In the genomic region with DNA sequence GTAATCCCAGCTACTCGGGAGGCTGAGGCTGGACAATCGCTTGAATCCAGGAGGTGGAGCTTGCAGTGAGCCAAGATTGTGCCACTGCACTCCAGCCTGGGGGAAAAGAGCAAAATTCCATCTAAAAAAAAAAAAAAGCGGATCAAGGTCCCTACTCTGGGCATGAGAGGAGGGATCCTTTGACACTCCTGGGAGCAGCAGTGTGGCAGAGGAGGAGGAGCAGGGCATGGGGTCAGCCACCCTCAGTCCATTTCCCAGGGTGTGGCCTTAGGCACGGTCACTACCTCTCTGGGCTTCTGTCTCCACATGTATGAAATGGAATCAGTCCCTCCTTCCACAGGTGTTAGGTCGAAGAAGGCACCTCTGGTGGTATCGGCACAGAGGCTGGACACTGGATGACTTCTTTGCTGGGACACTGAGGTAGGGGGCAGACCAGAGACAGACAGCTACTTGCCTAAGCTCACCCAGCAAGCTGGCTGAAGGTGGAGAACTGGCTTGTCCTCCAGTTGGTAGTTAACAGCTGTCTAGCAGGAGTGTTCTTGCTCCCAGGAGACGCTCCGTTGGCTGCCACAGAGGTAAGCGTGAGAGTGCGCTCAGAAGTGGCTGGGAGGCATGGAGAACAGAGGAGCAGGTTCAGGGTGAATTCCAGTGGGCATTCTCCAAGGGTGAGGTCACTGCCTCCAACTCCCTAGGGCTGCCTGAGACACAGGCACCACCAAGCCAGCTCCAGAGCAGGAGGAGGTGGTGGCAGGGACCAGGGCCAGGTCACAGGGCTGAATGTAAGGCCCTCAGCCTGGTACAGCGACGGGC, we compare ENCODE assay signal across 1 cellular context.
TF ChIP-seq lines count a peak whose summit lies in the region.

No MANE protein-coding gene starts in this region.

TF ChIP-seq in HepG2, 621 proteins besides CTCF, POLR2A, EP300 and RAD21 (continued from another document and continues in another):
- TF ChIP-seq, protein P1, sequence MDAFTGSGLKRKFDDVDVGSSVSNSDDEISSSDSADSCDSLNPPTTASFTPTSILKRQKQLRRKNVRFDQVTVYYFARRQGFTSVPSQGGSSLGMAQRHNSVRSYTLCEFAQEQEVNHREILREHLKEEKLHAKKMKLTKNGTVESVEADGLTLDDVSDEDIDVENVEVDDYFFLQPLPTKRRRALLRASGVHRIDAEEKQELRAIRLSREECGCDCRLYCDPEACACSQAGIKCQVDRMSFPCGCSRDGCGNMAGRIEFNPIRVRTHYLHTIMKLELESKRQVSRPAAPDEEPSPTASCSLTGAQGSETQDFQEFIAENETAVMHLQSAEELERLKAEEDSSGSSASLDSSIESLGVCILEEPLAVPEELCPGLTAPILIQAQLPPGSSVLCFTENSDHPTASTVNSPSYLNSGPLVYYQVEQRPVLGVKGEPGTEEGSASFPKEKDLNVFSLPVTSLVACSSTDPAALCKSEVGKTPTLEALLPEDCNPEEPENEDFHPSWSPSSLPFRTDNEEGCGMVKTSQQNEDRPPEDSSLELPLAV (CRISPR knock-in tag; conservative IDR thresholded peaks at IDR 0.05; ENCODE audit: low read depth), result no peak
- TF ChIP-seq ZSCAN9 (CRISPR knock-in tag; IDR thresholded peaks at IDR 0.05; ENCODE audit: borderline replicate concordance) (no peak), ZNF614 (CRISPR knock-in tag; IDR thresholded peaks at IDR 0.05; ENCODE audit: borderline replicate concordance) (no peak), ZNF7 (CRISPR knock-in tag; IDR thresholded peaks at IDR 0.05) (no peak), ZNF430 (CRISPR knock-in tag; IDR thresholded peaks at IDR 0.05) (no peak), CBFB (CRISPR knock-in tag; IDR thresholded peaks at IDR 0.05) (no peak), SOX6 (IDR thresholded peaks at IDR 0.05) (no peak), SOX6 (CRISPR knock-in tag; IDR thresholded peaks at IDR 0.05) (0 out of 2 replicates have a peak, but pooled peaks have one; percentile 23), ZNF616 (CRISPR knock-in tag; IDR thresholded peaks at IDR 0.05; ENCODE audit: low read depth) (no peak), ZIK1 (CRISPR knock-in tag; IDR thresholded peaks at IDR 0.05; ENCODE audit: borderline replicate concordance, low read depth) (no peak), TBL1XR1 (IDR thresholded peaks at IDR 0.05; ENCODE audit: borderline replicate concordance, low read length, partially characterized antibody) (no peak), SAP130 (CRISPR knock-in tag; IDR thresholded peaks at IDR 0.05; ENCODE audit: low read depth) (peak; percentile 25; the same call in 1 of the 2 replicates), ZNF333 (CRISPR knock-in tag; IDR thresholded peaks at IDR 0.05; ENCODE audit: borderline replicate concordance) (no peak), ZFYVE20 (CRISPR knock-in tag; IDR thresholded peaks at IDR 0.05; ENCODE audit: borderline replicate concordance, low read depth) (no peak), XRCC5 (optimal IDR thresholded peaks at IDR 0.05; ENCODE audit: low read length) (no peak), GABPA (IDR thresholded peaks at IDR 0.05; ENCODE audit: low read depth, low read length) (no peak), GABPA (CRISPR knock-in tag; IDR thresholded peaks at IDR 0.05; ENCODE audit: low read depth) (no peak), PCBP2 (optimal IDR thresholded peaks at IDR 0.05; ENCODE audit: low read depth, low read length, poor library complexity, severe bottlenecking) (no peak), SATB2 (CRISPR knock-in tag; IDR thresholded peaks at IDR 0.05) (no peak), ZZZ3 (CRISPR knock-in tag; IDR thresholded peaks at IDR 0.05; ENCODE audit: borderline replicate concordance) (no peak), ZNF292 (CRISPR knock-in tag; IDR thresholded peaks at IDR 0.05; ENCODE audit: borderline replicate concordance, low read depth) (no peak), ZNF607 (CRISPR knock-in tag; IDR thresholded peaks at IDR 0.05; ENCODE audit: borderline replicate concordance) (0 out of 2 replicates have a peak, but pooled peaks have one; percentile 30), NR2F1 (CRISPR knock-in tag; IDR thresholded peaks at IDR 0.05) (0 out of 4 replicates have a peak, but pooled peaks of 1 of the 2 experiments have one; percentile 36), ZNF12 (CRISPR knock-in tag; IDR thresholded peaks at IDR 0.05) (no peak), FIP1L1 (IDR thresholded peaks at IDR 0.05; ENCODE audit: borderline replicate concordance, insufficient read depth, low read depth, low read length) (no peak), PPARG (CRISPR knock-in tag; conservative IDR thresholded peaks at IDR 0.05) (no peak), ZNF264 (CRISPR knock-in tag; IDR thresholded peaks at IDR 0.05) (no peak), NBN (conservative IDR thresholded peaks at IDR 0.05) (no peak), ATF7-NPFF (CRISPR knock-in tag; IDR thresholded peaks at IDR 0.05; ENCODE audit: low read depth) (no peak), ZNF672 (CRISPR knock-in tag; IDR thresholded peaks at IDR 0.05) (no peak), ZNF589 (CRISPR knock-in tag; conservative IDR thresholded peaks at IDR 0.05) (no peak), ZNF567 (CRISPR knock-in tag; IDR thresholded peaks at IDR 0.05; ENCODE audit: borderline replicate concordance) (no peak), JUNB (CRISPR knock-in tag; IDR thresholded peaks at IDR 0.05; ENCODE audit: borderline replicate concordance) (no peak), TAF1 (CRISPR knock-in tag; IDR thresholded peaks at IDR 0.05) (no peak), ZNF660 (CRISPR knock-in tag; IDR thresholded peaks at IDR 0.05; ENCODE audit: borderline replicate concordance, low read depth) (no peak), ESRRA (CRISPR knock-in tag; IDR thresholded peaks at IDR 0.05; ENCODE audit: low read depth) (0 out of 2 replicates have a peak, but pooled peaks have one; percentile 42), ZNF510 (CRISPR knock-in tag; IDR thresholded peaks at IDR 0.05; ENCODE audit: low read depth) (no peak)
- TF ChIP-seq, protein P2, sequence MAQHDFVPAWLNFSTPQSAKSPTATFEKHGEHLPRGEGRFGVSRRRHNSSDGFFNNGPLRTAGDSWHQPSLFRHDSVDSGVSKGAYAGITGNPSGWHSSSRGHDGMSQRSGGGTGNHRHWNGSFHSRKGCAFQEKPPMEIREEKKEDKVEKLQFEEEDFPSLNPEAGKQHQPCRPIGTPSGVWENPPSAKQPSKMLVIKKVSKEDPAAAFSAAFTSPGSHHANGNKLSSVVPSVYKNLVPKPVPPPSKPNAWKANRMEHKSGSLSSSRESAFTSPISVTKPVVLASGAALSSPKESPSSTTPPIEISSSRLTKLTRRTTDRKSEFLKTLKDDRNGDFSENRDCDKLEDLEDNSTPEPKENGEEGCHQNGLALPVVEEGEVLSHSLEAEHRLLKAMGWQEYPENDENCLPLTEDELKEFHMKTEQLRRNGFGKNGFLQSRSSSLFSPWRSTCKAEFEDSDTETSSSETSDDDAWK (CRISPR knock-in tag; IDR thresholded peaks at IDR 0.05), result no peak
- TF ChIP-seq, protein P3, sequence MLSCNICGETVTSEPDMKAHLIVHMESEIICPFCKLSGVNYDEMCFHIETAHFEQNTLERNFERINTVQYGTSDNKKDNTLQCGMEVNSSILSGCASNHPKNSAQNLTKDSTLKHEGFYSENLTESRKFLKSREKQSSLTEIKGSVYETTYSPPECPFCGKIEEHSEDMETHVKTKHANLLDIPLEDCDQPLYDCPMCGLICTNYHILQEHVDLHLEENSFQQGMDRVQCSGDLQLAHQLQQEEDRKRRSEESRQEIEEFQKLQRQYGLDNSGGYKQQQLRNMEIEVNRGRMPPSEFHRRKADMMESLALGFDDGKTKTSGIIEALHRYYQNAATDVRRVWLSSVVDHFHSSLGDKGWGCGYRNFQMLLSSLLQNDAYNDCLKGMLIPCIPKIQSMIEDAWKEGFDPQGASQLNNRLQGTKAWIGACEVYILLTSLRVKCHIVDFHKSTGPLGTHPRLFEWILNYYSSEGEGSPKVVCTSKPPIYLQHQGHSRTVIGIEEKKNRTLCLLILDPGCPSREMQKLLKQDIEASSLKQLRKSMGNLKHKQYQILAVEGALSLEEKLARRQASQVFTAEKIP (CRISPR knock-in tag; IDR thresholded peaks at IDR 0.05; ENCODE audit: borderline replicate concordance), result no peak
- TF ChIP-seq, protein P4, sequence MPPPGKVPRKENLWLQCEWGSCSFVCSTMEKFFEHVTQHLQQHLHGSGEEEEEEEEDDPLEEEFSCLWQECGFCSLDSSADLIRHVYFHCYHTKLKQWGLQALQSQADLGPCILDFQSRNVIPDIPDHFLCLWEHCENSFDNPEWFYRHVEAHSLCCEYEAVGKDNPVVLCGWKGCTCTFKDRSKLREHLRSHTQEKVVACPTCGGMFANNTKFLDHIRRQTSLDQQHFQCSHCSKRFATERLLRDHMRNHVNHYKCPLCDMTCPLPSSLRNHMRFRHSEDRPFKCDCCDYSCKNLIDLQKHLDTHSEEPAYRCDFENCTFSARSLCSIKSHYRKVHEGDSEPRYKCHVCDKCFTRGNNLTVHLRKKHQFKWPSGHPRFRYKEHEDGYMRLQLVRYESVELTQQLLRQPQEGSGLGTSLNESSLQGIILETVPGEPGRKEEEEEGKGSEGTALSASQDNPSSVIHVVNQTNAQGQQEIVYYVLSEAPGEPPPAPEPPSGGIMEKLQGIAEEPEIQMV (CRISPR knock-in tag; IDR thresholded peaks at IDR 0.05; ENCODE audit: low read depth), result no peak
- TF ChIP-seq, protein P5, sequence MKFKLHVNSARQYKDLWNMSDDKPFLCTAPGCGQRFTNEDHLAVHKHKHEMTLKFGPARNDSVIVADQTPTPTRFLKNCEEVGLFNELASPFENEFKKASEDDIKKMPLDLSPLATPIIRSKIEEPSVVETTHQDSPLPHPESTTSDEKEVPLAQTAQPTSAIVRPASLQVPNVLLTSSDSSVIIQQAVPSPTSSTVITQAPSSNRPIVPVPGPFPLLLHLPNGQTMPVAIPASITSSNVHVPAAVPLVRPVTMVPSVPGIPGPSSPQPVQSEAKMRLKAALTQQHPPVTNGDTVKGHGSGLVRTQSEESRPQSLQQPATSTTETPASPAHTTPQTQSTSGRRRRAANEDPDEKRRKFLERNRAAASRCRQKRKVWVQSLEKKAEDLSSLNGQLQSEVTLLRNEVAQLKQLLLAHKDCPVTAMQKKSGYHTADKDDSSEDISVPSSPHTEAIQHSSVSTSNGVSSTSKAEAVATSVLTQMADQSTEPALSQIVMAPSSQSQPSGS (CRISPR knock-in tag; IDR thresholded peaks at IDR 0.05), result peak; percentile 88
- TF ChIP-seq, protein P6, sequence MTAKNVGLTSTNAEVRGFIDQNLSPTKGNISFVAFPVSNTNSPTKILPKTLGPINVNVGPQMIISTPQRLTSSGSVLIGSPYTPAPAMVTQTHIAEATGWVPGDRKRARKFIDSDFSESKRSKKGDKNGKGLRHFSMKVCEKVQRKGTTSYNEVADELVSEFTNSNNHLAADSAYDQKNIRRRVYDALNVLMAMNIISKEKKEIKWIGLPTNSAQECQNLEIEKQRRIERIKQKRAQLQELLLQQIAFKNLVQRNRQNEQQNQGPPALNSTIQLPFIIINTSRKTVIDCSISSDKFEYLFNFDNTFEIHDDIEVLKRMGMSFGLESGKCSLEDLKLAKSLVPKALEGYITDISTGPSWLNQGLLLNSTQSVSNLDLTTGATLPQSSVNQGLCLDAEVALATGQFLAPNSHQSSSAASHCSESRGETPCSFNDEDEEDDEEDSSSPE (CRISPR knock-in tag; IDR thresholded peaks at IDR 0.05), result no peak
- TF ChIP-seq, protein P7, sequence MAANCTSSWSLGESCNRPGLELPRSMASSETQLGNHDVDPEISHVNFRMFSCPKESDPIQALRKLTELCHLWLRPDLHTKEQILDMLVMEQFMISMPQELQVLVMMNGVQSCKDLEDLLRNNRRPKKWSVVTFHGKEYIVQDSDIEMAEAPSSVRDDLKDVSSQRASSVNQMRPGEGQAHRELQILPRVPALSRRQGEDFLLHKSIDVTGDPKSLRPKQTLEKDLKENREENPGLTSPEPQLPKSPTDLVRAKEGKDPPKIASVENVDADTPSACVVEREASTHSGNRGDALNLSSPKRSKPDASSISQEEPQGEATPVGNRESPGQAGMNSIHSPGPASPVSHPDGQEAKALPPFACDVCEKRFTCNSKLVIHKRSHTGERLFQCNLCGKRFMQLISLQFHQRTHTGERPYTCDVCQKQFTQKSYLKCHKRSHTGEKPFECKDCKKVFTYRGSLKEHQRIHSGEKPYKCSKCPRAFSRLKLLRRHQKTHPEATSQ (CRISPR knock-in tag; IDR thresholded peaks at IDR 0.05; ENCODE audit: borderline replicate concordance), result no peak
- TF ChIP-seq, protein P8, sequence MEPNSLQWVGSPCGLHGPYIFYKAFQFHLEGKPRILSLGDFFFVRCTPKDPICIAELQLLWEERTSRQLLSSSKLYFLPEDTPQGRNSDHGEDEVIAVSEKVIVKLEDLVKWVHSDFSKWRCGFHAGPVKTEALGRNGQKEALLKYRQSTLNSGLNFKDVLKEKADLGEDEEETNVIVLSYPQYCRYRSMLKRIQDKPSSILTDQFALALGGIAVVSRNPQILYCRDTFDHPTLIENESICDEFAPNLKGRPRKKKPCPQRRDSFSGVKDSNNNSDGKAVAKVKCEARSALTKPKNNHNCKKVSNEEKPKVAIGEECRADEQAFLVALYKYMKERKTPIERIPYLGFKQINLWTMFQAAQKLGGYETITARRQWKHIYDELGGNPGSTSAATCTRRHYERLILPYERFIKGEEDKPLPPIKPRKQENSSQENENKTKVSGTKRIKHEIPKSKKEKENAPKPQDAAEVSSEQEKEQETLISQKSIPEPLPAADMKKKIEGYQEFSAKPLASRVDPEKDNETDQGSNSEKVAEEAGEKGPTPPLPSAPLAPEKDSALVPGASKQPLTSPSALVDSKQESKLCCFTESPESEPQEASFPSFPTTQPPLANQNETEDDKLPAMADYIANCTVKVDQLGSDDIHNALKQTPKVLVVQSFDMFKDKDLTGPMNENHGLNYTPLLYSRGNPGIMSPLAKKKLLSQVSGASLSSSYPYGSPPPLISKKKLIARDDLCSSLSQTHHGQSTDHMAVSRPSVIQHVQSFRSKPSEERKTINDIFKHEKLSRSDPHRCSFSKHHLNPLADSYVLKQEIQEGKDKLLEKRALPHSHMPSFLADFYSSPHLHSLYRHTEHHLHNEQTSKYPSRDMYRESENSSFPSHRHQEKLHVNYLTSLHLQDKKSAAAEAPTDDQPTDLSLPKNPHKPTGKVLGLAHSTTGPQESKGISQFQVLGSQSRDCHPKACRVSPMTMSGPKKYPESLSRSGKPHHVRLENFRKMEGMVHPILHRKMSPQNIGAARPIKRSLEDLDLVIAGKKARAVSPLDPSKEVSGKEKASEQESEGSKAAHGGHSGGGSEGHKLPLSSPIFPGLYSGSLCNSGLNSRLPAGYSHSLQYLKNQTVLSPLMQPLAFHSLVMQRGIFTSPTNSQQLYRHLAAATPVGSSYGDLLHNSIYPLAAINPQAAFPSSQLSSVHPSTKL (CRISPR knock-in tag; IDR thresholded peaks at IDR 0.05), result 0 out of 2 replicates have a peak, but pooled peaks have one; percentile 23
- TF ChIP-seq, protein P9, sequence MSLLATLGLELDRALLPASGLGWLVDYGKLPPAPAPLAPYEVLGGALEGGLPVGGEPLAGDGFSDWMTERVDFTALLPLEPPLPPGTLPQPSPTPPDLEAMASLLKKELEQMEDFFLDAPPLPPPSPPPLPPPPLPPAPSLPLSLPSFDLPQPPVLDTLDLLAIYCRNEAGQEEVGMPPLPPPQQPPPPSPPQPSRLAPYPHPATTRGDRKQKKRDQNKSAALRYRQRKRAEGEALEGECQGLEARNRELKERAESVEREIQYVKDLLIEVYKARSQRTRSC (CRISPR knock-in tag; IDR thresholded peaks at IDR 0.05; ENCODE audit: low read depth), result no peak
